In genomic region chr5:99000878-99001277, GRCh38 we compare ENCODE assay signal across 24 cellular contexts.
DNase-seq lines count a peak whose midpoint lies in the region; ATAC-seq and TF ChIP-seq lines count a peak whose summit lies in the region.
"Had no signal": no experiment of that assay in that cellular context is flagged by ENCODE, and none has a peak within 500 bp of the region (broad histone marks: within the 10 kb centered on the region; RNA-seq: fewer than 3 reads in every experiment).

No MANE protein-coding gene starts in this region.

- H3K36me3 ChIP-seq in breast epithelium = no peaks in the 10 kb centered on the region
- no peaks in the 10 kb centered on the region for H3K36me3 ChIP-seq in naive thymus-derived CD4-positive, alpha-beta T cell (ENCODE audit: control insufficient read depth in 2 of 3, insufficient read depth in 3 of 3, low read length in 3 of 3)
- H3K36me3 ChIP-seq: tibial nerve had no signal

- no TSS peak for BruUV-seq in MCF 10A (replicated peaks; lab: Mats Ljungman, UMichigan)

- H3K27ac ChIP-seq in breast epithelium = no peak overlapping the region
- H3K27ac ChIP-seq in naive thymus-derived CD4-positive, alpha-beta T cell (ENCODE audit: low read depth, low read length) = no peak overlapping the region
- H3K27ac ChIP-seq: epithelial cell of prostate, tibial nerve had no signal

- H3K4me1 ChIP-seq in breast epithelium = no peaks in the 10 kb centered on the region
- no peaks in the 10 kb centered on the region for H3K4me1 ChIP-seq in naive thymus-derived CD4-positive, alpha-beta T cell (ENCODE audit: control insufficient read depth in 2 of 2, insufficient read depth in 2 of 2, low read length in 2 of 2)
- H3K4me1 ChIP-seq: tibial nerve had no signal

- H3K9me3 Mint-ChIP-seq in MCF 10A (ENCODE audit: unreplicated experiment) (no peaks in the 10 kb centered on the region), type B pancreatic cell (peaks cover 3% of the 10 kb centered on the region)
- H3K9me3 Mint-ChIP-seq in naive thymus-derived CD4-positive, alpha-beta T cell = peaks cover 0 to 5% (median 0%) of the 10 kb centered on the region in 11 donors
- H3K9me3 Mint-ChIP-seq: activated CD4-positive, alpha-beta memory T cell treated with anti-CD3 and anti-CD28 coated beads for 36 hours; memory B cell; naive B cell; stimulated activated naive CD8-positive, alpha-beta T cell treated with anti-CD3 and anti-CD28 coated beads, Interleukin-15, amount 100 ng/mL, for 72 hours had no signal

- peak; percentile 67 for DNase-seq in MCF 10A (ENCODE audit: unreplicated experiment)
- DNase-seq in breast epithelium (ENCODE audit: low spot score in 2 of 2) = no peak
- DNase-seq in cardiac fibroblast (ENCODE audit: low read depth in 2 of 2) = peak; percentile 68 to 81
- peak; percentile 21 for DNase-seq in fibroblast of the aortic adventitia (ENCODE audit: low read depth)
- DNase-seq in type B pancreatic cell (ENCODE audit: extremely low spot score, unreplicated experiment) = no peak
- DNase-seq in NAMALWA (ENCODE audit: low spot score) = no peak
- no peak for DNase-seq in naive thymus-derived CD4-positive, alpha-beta T cell
- DNase-seq in activated CD4-positive, alpha-beta T cell treated with anti-CD3 and anti-CD28 coated beads for 4 hours = no peak
- DNase-seq: 8988T; activated B cell treated with CpG ODN at 0.5 μM for 24 hours; activated CD4-positive, alpha-beta memory T cell treated with anti-CD3 and anti-CD28 coated beads for 36 hours; activated effector memory CD4-positive, alpha-beta T cell treated with anti-CD3 and anti-CD28 coated beads, Interleukin-2, amount 50 U/mL, for 16 hours; Caco-2; DND-41; MM.1S; naive B cell; NCI-H146; NCI-H526 treated with DMSO at 0.1 percent for 48 hours; stimulated activated naive CD8-positive, alpha-beta T cell treated with anti-CD3 and anti-CD28 coated beads, Interleukin-15, amount 100 ng/mL, for 72 hours; T-helper 9 cell had no signal

- H3K36me3 Mint-ChIP-seq in MCF 10A (ENCODE audit: insufficient read depth, unreplicated experiment) (no peaks in the 10 kb centered on the region), type B pancreatic cell (peaks cover 4% of the 10 kb centered on the region)
- H3K36me3 Mint-ChIP-seq in naive thymus-derived CD4-positive, alpha-beta T cell = peaks cover 0 to 2% (median 0%) of the 10 kb centered on the region in 5 donors
- H3K36me3 Mint-ChIP-seq: activated CD4-positive, alpha-beta memory T cell treated with anti-CD3 and anti-CD28 coated beads for 36 hours; memory B cell; naive B cell had no signal

- H3K27me3 Mint-ChIP-seq in MCF 10A (ENCODE audit: insufficient read depth, unreplicated experiment) (no peaks in the 10 kb centered on the region), type B pancreatic cell (no peaks in the 10 kb centered on the region)
- H3K27me3 Mint-ChIP-seq in naive thymus-derived CD4-positive, alpha-beta T cell = peaks cover 0 to 11% (median 0%) of the 10 kb centered on the region in 5 donors
- H3K27me3 Mint-ChIP-seq: activated B cell treated with CpG ODN at 0.5 μM for 24 hours; activated CD4-positive, alpha-beta memory T cell treated with anti-CD3 and anti-CD28 coated beads for 36 hours; B cell; memory B cell; naive B cell; stimulated activated naive CD8-positive, alpha-beta T cell treated with anti-CD3 and anti-CD28 coated beads, Interleukin-15, amount 100 ng/mL, for 72 hours had no signal

- H3K9me3 ChIP-seq in breast epithelium = no peaks in the 10 kb centered on the region
- H3K9me3 ChIP-seq in naive thymus-derived CD4-positive, alpha-beta T cell (ENCODE audit: control insufficient read depth in 2 of 3, low read length in 3 of 3) = no peaks in the 10 kb centered on the region
- H3K9me3 ChIP-seq: Caco-2, tibial nerve had no signal

- H3K4me3 ChIP-seq in breast epithelium = no peak overlapping the region
- H3K4me3 ChIP-seq in cardiac fibroblast (replicated peaks in 1 of 2; ENCODE audit: low read depth in 2 of 2, low read length in 2 of 2) = no peak overlapping the region
- H3K4me3 ChIP-seq in fibroblast of the aortic adventitia (ENCODE audit: low read depth, low read length) = no peak overlapping the region
- H3K4me3 ChIP-seq in naive thymus-derived CD4-positive, alpha-beta T cell (ENCODE audit: low read length) = no peak overlapping the region
- H3K4me3 ChIP-seq: tibial nerve had no signal

- POLR2A ChIA-PET in MCF 10A (lab: Yijun Ruan, JAX) = interaction anchor here (2.8 kb wide), 1 partner anchor 72 kb away, joined by 23 read pairs; the partner anchor contains the start of gene CHD1
- POLR2A ChIA-PET in naive thymus-derived CD4-positive, alpha-beta T cell (lab: Charles Lee) = no interaction called here

- ATAC-seq in naive thymus-derived CD4-positive, alpha-beta T cell = no peak
- ATAC-seq: stimulated activated naive CD8-positive, alpha-beta T cell treated with anti-CD3 and anti-CD28 coated beads, Interleukin-15, amount 100 ng/mL, for 72 hours had no signal

- no peak for TF ChIP-seq POLR2A in breast epithelium (IDR thresholded peaks at IDR 0.05)

- H3K27ac Mint-ChIP-seq in MCF 10A (ENCODE audit: low read depth, unreplicated experiment) (no peak overlapping the region), type B pancreatic cell (peak overlapping the region; percentile 5)
- no peak overlapping the region for H3K27ac Mint-ChIP-seq in naive thymus-derived CD4-positive, alpha-beta T cell
- H3K27ac Mint-ChIP-seq: activated B cell treated with CpG ODN at 0.5 μM for 24 hours; activated CD4-positive, alpha-beta memory T cell treated with anti-CD3 and anti-CD28 coated beads for 36 hours; B cell; memory B cell; stimulated activated naive CD8-positive, alpha-beta T cell treated with anti-CD3 and anti-CD28 coated beads, Interleukin-15, amount 100 ng/mL, for 72 hours had no signal

- H3K4me3 Mint-ChIP-seq in MCF 10A (ENCODE audit: unreplicated experiment) = no peak overlapping the region
- peak overlapping the region; percentile 40 for H3K4me3 Mint-ChIP-seq in type B pancreatic cell
- no peak overlapping the region for H3K4me3 Mint-ChIP-seq in naive thymus-derived CD4-positive, alpha-beta T cell
- H3K4me3 Mint-ChIP-seq: activated B cell treated with CpG ODN at 0.5 μM for 24 hours; activated CD4-positive, alpha-beta memory T cell treated with anti-CD3 and anti-CD28 coated beads for 36 hours; B cell; memory B cell; naive B cell; stimulated activated naive CD8-positive, alpha-beta T cell treated with anti-CD3 and anti-CD28 coated beads, Interleukin-15, amount 100 ng/mL, for 72 hours had no signal

- H3K4me1 Mint-ChIP-seq in MCF 10A (ENCODE audit: insufficient read depth, unreplicated experiment) (peaks cover 18% of the 10 kb centered on the region), type B pancreatic cell (ENCODE audit: unreplicated experiment) (no peaks in the 10 kb centered on the region)
- peaks cover 5 to 22% (median 11%) of the 10 kb centered on the region in 7 donors for H3K4me1 Mint-ChIP-seq in naive thymus-derived CD4-positive, alpha-beta T cell

- H3K27me3 ChIP-seq in breast epithelium = no peaks in the 10 kb centered on the region
- no peaks in the 10 kb centered on the region for H3K27me3 ChIP-seq in naive thymus-derived CD4-positive, alpha-beta T cell (ENCODE audit: control insufficient read depth in 2 of 2, insufficient read depth in 2 of 2, low read length in 2 of 2)
- H3K27me3 ChIP-seq: tibial nerve had no signal

- intact Hi-C loops in MCF 10A (cut with micrococcal nuclease) (no loop called here), breast epithelium (cut with DNase I; ENCODE audit: low total_unique reads) (no loop called here)
- intact Hi-C loops in naive thymus-derived CD4-positive, alpha-beta T cell (cut with micrococcal nuclease) = loop anchor here in 1 of 2 donors (10.0 kb wide), 1 partner anchor 54 kb away; no protein-coding TSS in a partner anchor

- TF ChIP-seq CTCF in MCF 10A (IDR thresholded peaks at IDR 0.05; ENCODE audit: unreplicated experiment) (no peak), breast epithelium (IDR thresholded peaks at IDR 0.05) (no peak), cardiac fibroblast (IDR thresholded peaks at IDR 0.05; ENCODE audit: low read depth, low read length) (no peak), fibroblast of the aortic adventitia (IDR thresholded peaks at IDR 0.05; ENCODE audit: insufficient read depth, low read length) (no peak), type B pancreatic cell (conservative IDR thresholded peaks at IDR 0.05) (no peak)

- CTCF ChIA-PET in MCF 10A (lab: Yijun Ruan, JAX) = interaction anchor here (1.2 kb wide), 1 partner anchor 61 kb away, joined by 3 read pairs; no protein-coding TSS in a partner anchor
- CTCF ChIA-PET in naive thymus-derived CD4-positive, alpha-beta T cell (lab: Charles Lee) = no interaction called here

Comparison
In these comparisons a context has a peak if more than half of its experiments do, and no peak if none do; other contexts are left out.
1. DNase-seq: peak in MCF 10A (single experiment), cardiac fibroblast (2 of 2) and fibroblast of the aortic adventitia (single experiment); none in breast epithelium (0 of 2), type B pancreatic cell (single experiment), NAMALWA (single experiment), naive thymus-derived CD4-positive, alpha-beta T cell (0 of 9) and activated CD4-positive, alpha-beta T cell treated with anti-CD3 and anti-CD28 coated beads for 4 hours (0 of 2).